26 cellular contexts compared by ENCODE assay signal in the genomic region with DNA sequence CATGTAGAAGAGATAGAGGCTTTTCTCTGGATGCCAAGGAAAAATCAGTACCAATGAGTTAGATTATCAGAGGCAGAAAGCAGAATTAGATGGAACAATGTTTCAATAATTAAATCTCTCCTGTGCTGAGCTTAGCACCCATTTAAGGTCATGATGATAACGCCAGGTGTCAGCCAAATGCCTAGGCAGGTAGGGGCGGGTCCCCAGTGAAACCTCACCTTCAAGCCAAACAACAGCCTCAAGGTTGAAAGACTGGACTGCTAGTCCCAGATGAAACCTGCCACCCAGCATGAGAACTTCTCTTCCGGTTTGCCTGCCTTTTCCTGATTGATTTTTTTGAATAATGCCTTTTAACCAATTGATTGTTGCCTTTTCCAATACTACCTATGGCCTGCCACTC.
"Had no signal": no experiment of that assay in that cellular context is flagged by ENCODE, and none has a peak within 500 bp of the region (broad histone marks: within the 10 kb centered on the region; RNA-seq: fewer than 3 reads in every experiment).

No MANE protein-coding gene starts in this region.

- H3K4me1 ChIP-seq: adrenal gland, breast epithelium had no signal

- H3K9me3 ChIP-seq: adrenal gland, breast epithelium had no signal

- H3K27ac ChIP-seq: adrenal gland, breast epithelium had no signal

- ATAC-seq: activated CD8-positive, alpha-beta T cell treated with anti-CD3 and anti-CD28 coated beads, Interleukin-2, amount 10 ng/mL, durations not matched to agents 7 days and 5 days; Panc1; Right ventricle myocardium inferior had no signal

- H3K36me3 ChIP-seq: adrenal gland, breast epithelium had no signal

- H3K4me3 ChIP-seq: adrenal gland, breast epithelium had no signal

- DNase-seq: activated CD4-positive, alpha-beta T cell treated with anti-CD3 and anti-CD28 coated beads for 48 hours; activated CD4-positive, alpha-beta T cell treated with anti-CD3 and anti-CD28 coated beads, Interleukin-2, amount 50 U/mL, for 4 hours; activated CD4-positive, CD25-positive, alpha-beta regulatory T cell treated with anti-CD3 and anti-CD28 coated beads, Interleukin-2, amount 50 U/mL, for 72 hours; activated CD8-positive, alpha-beta memory T cell treated with anti-CD3 and anti-CD28 coated beads, Interleukin-2, amount 50 U/mL, for 48 hours; activated CD8-positive, alpha-beta T cell treated with anti-CD3 and anti-CD28 coated beads, Interleukin-2, amount 10 ng/mL, durations not matched to agents 7 days and 5 days; activated naive CD4-positive, alpha-beta T cell treated with anti-CD3 and anti-CD28 coated beads, Interleukin-2, amount 50 U/mL, for 16 hours; activated naive CD8-positive, alpha-beta T cell treated with anti-CD3 and anti-CD28 coated beads, Interleukin-2, amount 10 ng/mL, durations not matched to agents 7 days and 5 days; activated T-cell treated with anti-CD3 and anti-CD28 coated beads, Interleukin-2, amount 50 U/mL, for 1 hour; adrenal gland; central memory CD4-positive, alpha-beta T cell; Karpas-422; MM.1S; NCI-H1105; NCI-H1436; NCI-H187 treated with DMSO at 0.1 percent for 48 hours; NCI-H2081 treated with DMSO at 0.1 percent for 48 hours; NCI-H2171; NCI-H2227 treated with DMSO at 0.1 percent for 48 hours; NCI-H524 treated with DMSO at 0.1 percent for 48 hours; NK-92 treated with Interleukin-12 subunit alpha and Interleukin-12 subunit beta, amount 100 ng/mL, for 24 hours; OCI-M1; RPMI8226; T-helper 1 cell had no signal

- H3K27me3 ChIP-seq: adrenal gland, breast epithelium had no signal
